Comparison of ENCODE assay signal across 10 cellular contexts in the genomic region with DNA sequence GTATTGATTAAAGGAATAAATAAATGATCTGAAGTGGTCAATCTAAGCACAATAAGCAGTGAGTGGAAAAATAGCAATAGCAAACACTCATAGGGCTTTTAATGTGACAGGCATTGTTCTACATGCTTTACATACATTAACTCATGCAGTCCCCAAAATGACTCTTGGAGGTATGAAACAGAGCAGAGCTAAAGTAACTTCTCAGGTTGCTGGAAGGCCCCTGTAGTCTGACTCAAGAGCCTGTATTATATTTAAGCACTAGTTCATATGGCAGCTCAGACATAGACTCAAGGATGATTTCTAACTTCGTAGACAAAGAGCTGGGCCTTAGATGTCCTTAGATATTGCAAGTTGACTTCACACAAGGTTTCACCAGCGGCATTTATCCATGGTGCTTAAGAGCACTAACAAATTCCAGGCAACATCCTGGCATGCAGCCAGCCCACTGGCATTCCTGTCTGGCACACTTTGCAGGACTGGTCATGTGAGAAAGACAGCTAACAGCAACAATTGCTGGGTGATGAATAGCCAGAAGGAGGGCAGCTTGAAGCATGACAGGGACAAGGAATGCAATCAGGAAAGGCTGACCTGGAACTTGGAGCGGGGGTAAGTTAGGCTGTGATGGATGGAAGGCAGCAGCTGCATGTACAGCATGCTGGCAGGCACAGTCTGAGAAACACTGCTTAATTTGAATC. TPM values are rescaled to one million over a fixed set of nuclear protein-coding genes. Genes with fewer than 3 reads are reported as not detected.
DNase-seq lines count a peak whose midpoint lies in the region; ATAC-seq, FAIRE-seq and TF ChIP-seq lines count a peak whose summit lies in the region.
"Had no signal": no experiment of that assay in that cellular context is flagged by ENCODE, and none has a peak within 500 bp of the region (broad histone marks: within the 10 kb centered on the region; RNA-seq: fewer than 3 reads in every experiment).

No MANE protein-coding gene starts in this region.

- no peak overlapping the region for H3K9ac ChIP-seq in keratinocyte (ENCODE audit: control insufficient read depth, extremely low read depth, insufficient read depth, low read length)

- no peak overlapping the region for H3K4me3 ChIP-seq in keratinocyte (ENCODE audit: control insufficient read depth in 2 of 3, extremely low read depth in 1 of 3, insufficient read depth in 2 of 3, low read depth in 1 of 3, low read length in 3 of 3)
- H3K4me3 ChIP-seq: Peyer's patch had no signal

- no peak overlapping the region for H3K27ac Mint-ChIP-seq in activated T-cell treated with anti-CD3 and anti-CD28 coated beads, Interleukin-2, amount 50 U/mL, for 72 hours
- H3K27ac Mint-ChIP-seq: CD4-positive, CD25-positive, alpha-beta regulatory T cell had no signal

- peaks cover 0 to 2% of the 10 kb centered on the region in 2 experiments for H3K36me3 ChIP-seq in keratinocyte (ENCODE audit: control insufficient read depth in 2 of 2, extremely low read depth in 1 of 2, insufficient read depth in 2 of 2, low read length in 2 of 2)
- H3K36me3 ChIP-seq: Peyer's patch had no signal

- H3K27ac ChIP-seq in keratinocyte (ENCODE audit: control insufficient read depth, insufficient read depth, low read length): no peak overlapping the region
- H3K27ac ChIP-seq: Peyer's patch had no signal

- no peaks in the 10 kb centered on the region for H3K9me3 ChIP-seq in keratinocyte (ENCODE audit: control insufficient read depth, low read depth, low read length)
- H3K9me3 ChIP-seq: Peyer's patch had no signal

- H3K9me1 ChIP-seq in keratinocyte (ENCODE audit: control insufficient read depth, extremely low read depth, insufficient read depth, low read length): no peaks in the 10 kb centered on the region

- no peaks in the 10 kb centered on the region for H3K79me2 ChIP-seq in keratinocyte (ENCODE audit: control insufficient read depth, insufficient read depth, low read length)

- H3K27me3 Mint-ChIP-seq in activated T-cell treated with anti-CD3 and anti-CD28 coated beads, Interleukin-2, amount 50 U/mL, for 72 hours (ENCODE audit: low read depth): no peaks in the 10 kb centered on the region

- no peaks in the 10 kb centered on the region for H3K27me3 ChIP-seq in keratinocyte (ENCODE audit: control insufficient read depth, extremely low read depth, insufficient read depth, low read length)
- H3K27me3 ChIP-seq: Peyer's patch had no signal

- dilution Hi-C loops in keratinocyte (cut with MboI; ENCODE audit: extremely low pct_ligation_motif_present, low sequenced_read_pairs): no loop called here

- peak; percentile 93 for DNase-seq in A172 (ENCODE audit: low spot score)
- DNase-seq in LoVo (ENCODE audit: low spot score): peak; percentile 66
- peak in 41 of 58 donors; percentile 2 to 77 (median 22) for DNase-seq in anterior cingulate cortex (lab: John Stamatoyannopoulos, UW)
- DNase-seq in keratinocyte (ENCODE audit: low read depth, low spot score): peak; percentile 98
- DNase-seq in urothelium cell line (ENCODE audit: low spot score): peak; percentile 96
- DNase-seq in NOMO-1 treated with DMSO at 0.1 percent for 48 hours (lab: John Stamatoyannopoulos, UW; ENCODE audit: unreplicated experiment): no peak
- DNase-seq in activated T-cell treated with anti-CD3 and anti-CD28 coated beads, Interleukin-2, amount 50 U/mL, for 72 hours: no peak
- DNase-seq: CD4-positive, CD25-positive, alpha-beta regulatory T cell had no signal

- H3K9me3 Mint-ChIP-seq in activated T-cell treated with anti-CD3 and anti-CD28 coated beads, Interleukin-2, amount 50 U/mL, for 72 hours: peaks cover 0 to 2% of the 10 kb centered on the region in 2 donors

- FAIRE-seq in keratinocyte (lab: Jason Lieb, UNC) (peak; percentile 99), urothelium cell line (lab: Jason Lieb, UNC) (peak; percentile 100)

- peaks cover 13% of the 10 kb centered on the region for H3K4me1 ChIP-seq in keratinocyte (ENCODE audit: control insufficient read depth, extremely low read depth, insufficient read depth, low read length)
- H3K4me1 ChIP-seq: Peyer's patch had no signal

- peaks cover 2 to 4% of the 10 kb centered on the region in 2 donors for H3K36me3 Mint-ChIP-seq in activated T-cell treated with anti-CD3 and anti-CD28 coated beads, Interleukin-2, amount 50 U/mL, for 72 hours (ENCODE audit: insufficient read depth in 2 of 2)

- H3K4me2 ChIP-seq in keratinocyte (ENCODE audit: control insufficient read depth, extremely low read depth, insufficient read depth, low read depth, low read length): peak overlapping the region; percentile 47

- TF ChIP-seq CTCF in keratinocyte (optimal IDR thresholded peaks at IDR 0.05 in 1 of 3, IDR thresholded peaks at IDR 0.05 in 1 of 3, conservative IDR thresholded peaks at IDR 0.05 in 1 of 3; ENCODE audit: extremely low read depth in 1 of 3, insufficient read depth in 2 of 3, low read length in 3 of 3): no peak

- H4K20me1 ChIP-seq in keratinocyte (ENCODE audit: control insufficient read depth, extremely low read depth, insufficient read depth, low read length): no peaks in the 10 kb centered on the region

- no peak overlapping the region for H2AFZ ChIP-seq in keratinocyte (ENCODE audit: control insufficient read depth, low read length)

- H3K4me1 Mint-ChIP-seq in activated T-cell treated with anti-CD3 and anti-CD28 coated beads, Interleukin-2, amount 50 U/mL, for 72 hours (ENCODE audit: low read depth): no peaks in the 10 kb centered on the region
- H3K4me1 Mint-ChIP-seq: CD4-positive, CD25-positive, alpha-beta regulatory T cell had no signal

- no peak overlapping the region for H3K4me3 Mint-ChIP-seq in activated T-cell treated with anti-CD3 and anti-CD28 coated beads, Interleukin-2, amount 50 U/mL, for 72 hours
- H3K4me3 Mint-ChIP-seq: CD4-positive, CD25-positive, alpha-beta regulatory T cell had no signal

- ATAC-seq in GM21737 (IDR thresholded peaks at IDR 0.05; ENCODE audit: unreplicated experiment): no peak
- no peak for ATAC-seq in activated T-cell treated with anti-CD3 and anti-CD28 coated beads, Interleukin-2, amount 50 U/mL, for 72 hours (replicated peaks in 1 of 2)

RNA-seq across cellular contexts. Expression of gene KTN1, which starts 22.9 kb away (rescaled TPM):
- total RNA-seq in A172 (2014; rRNA removed; shearing (Covaris generic)): 64.4 and 77.9 TPM in 2 replicates
- polyA plus RNA-seq in keratinocyte: 62.6 to 121 TPM (median 81.3 TPM) in 3 replicates
- polyA plus RNA-seq in keratinocyte (2011; ENCODE audit: low read depth): 353 TPM
- polyA plus RNA-seq in keratinocyte (2011; cell fraction: cytosol; rRNA removed): 51.6 and 77.8 TPM in 2 replicates
- polyA plus RNA-seq in keratinocyte (2011; cell fraction: nucleus; rRNA removed): 72.4 and 135 TPM in 2 replicates
- polyA plus RNA-seq in keratinocyte (2012; ENCODE audit: low replicate concordance): 70.7 and 116 TPM in 2 replicates
- 5.2 to 65.1 TPM (median 21.7 TPM) in 3 replicates for polyA minus RNA-seq in keratinocyte
- polyA minus RNA-seq in keratinocyte (2011; cell fraction: cytosol; rRNA and poly(A)+ RNA removed): 63.1 TPM
- polyA minus RNA-seq in keratinocyte (2011; cell fraction: nucleus; rRNA and poly(A)+ RNA removed): 67.3 and 125 TPM in 2 replicates
- 100 to 1,000 TPM; 144 TPM for total RNA-seq in activated T-cell treated with anti-CD3 and anti-CD28 coated beads, Interleukin-2, amount 50 U/mL, for 72 hours

Comparison
In these comparisons a context has a peak if more than half of its experiments do, and no peak if none do; other contexts are left out.
1. DNase-seq: peak in A172 (single experiment), LoVo (single experiment), anterior cingulate cortex (41 of 58), keratinocyte (single experiment) and urothelium cell line (single experiment); none in NOMO-1 treated with DMSO at 0.1 percent for 48 hours (single experiment) and activated T-cell treated with anti-CD3 and anti-CD28 coated beads, Interleukin-2, amount 50 U/mL, for 72 hours (0 of 2).